Comparison of ENCODE assay signal across 11 cellular contexts in the genomic region with DNA sequence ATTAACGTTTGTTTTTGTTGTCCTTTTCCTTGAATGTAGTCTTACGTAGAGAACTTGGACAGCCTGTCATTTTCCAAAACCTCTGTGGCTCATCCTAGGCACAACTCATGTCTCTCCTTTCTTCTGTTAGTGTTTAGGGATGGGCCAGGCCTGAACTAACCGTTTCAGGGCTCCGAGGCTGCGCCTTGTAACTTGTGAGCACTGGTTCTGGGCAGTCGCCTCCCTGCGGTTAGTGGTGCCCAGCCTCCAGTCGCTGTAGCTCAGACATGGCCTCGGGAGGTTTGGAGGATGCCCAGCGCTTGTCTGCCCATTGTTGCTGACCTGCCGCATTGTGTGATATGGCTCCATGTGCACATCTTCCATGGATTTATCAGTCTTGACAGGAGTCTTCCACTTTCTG. TPM values are rescaled to one million over a fixed set of nuclear protein-coding genes. Genes with fewer than 3 reads are reported as not detected.
DNase-seq lines count a peak whose midpoint lies in the region; ATAC-seq lines count a peak whose summit lies in the region.
"Had no signal": no experiment of that assay in that cellular context is flagged by ENCODE, and none has a peak within 500 bp of the region (broad histone marks: within the 10 kb centered on the region; RNA-seq: fewer than 3 reads in every experiment).

No MANE protein-coding gene starts in this region.

- ATAC-seq in activated naive CD8-positive, alpha-beta T cell treated with anti-CD3 and anti-CD28 coated beads, Interleukin-2, amount 10 ng/mL, durations not matched to agents 7 days and 5 days (ENCODE audit: low read depth), result no peak
- ATAC-seq in right cardiac atrium, result peak; percentile 49 to 53
- no peak for ATAC-seq in stimulated activated naive CD8-positive, alpha-beta T cell treated with anti-CD3 and anti-CD28 coated beads, Interleukin-15, amount 100 ng/mL, for 72 hours
- no peak for ATAC-seq in HG03139 (IDR thresholded peaks at IDR 0.05; ENCODE audit: unreplicated experiment)

- no peaks in the 10 kb centered on the region for H3K9me3 ChIP-seq in right cardiac atrium (ENCODE audit: control insufficient read depth, low read length)

- peak overlapping the region; percentile 79 for H3K27ac Mint-ChIP-seq in T-helper 2 cell treated with Interferon-gamma antibody and Interleukin-4, amounts not matched to agents 5 μg/mL and 100 μg/mL, for 36 hours
- H3K27ac Mint-ChIP-seq in activated naive CD8-positive, alpha-beta T cell treated with anti-CD3 and anti-CD28 coated beads, Interleukin-2, amount 10 ng/mL, durations not matched to agents 7 days and 5 days, result peak overlapping the region; percentile 87
- H3K27ac Mint-ChIP-seq in stimulated activated naive CD8-positive, alpha-beta T cell treated with anti-CD3 and anti-CD28 coated beads, Interleukin-15, amount 100 ng/mL, for 72 hours, result peak overlapping the region; percentile 63 to 95

- intact Hi-C loops in right cardiac atrium (cut with DNase I), result loop anchor here in 1 of 4 donors (5.0 kb wide), 1 partner anchor 58 kb away; no protein-coding TSS in a partner anchor

- H3K27ac ChIP-seq in right cardiac atrium (ENCODE audit: low read length), result peak overlapping the region; percentile 19

- WGBS in right cardiac atrium, result 61% methylated on average over 11 of the region's 11 CpGs

- H3K4me1 ChIP-seq in right cardiac atrium (ENCODE audit: control insufficient read depth, insufficient read depth, low read length), result peaks cover 2% of the 10 kb centered on the region

- peaks cover 29% of the 10 kb centered on the region for H3K36me3 Mint-ChIP-seq in T-helper 2 cell treated with Interferon-gamma antibody and Interleukin-4, amounts not matched to agents 5 μg/mL and 100 μg/mL, for 36 hours (ENCODE audit: low read depth)
- peaks cover 24% of the 10 kb centered on the region for H3K36me3 Mint-ChIP-seq in activated naive CD8-positive, alpha-beta T cell treated with anti-CD3 and anti-CD28 coated beads, Interleukin-2, amount 10 ng/mL, durations not matched to agents 7 days and 5 days

- H3K27me3 ChIP-seq in right cardiac atrium (ENCODE audit: control insufficient read depth, insufficient read depth), result no peaks in the 10 kb centered on the region

- POLR2A ChIA-PET in activated naive CD8-positive, alpha-beta T cell treated with anti-CD3 and anti-CD28 coated beads, Interleukin-2, amount 10 ng/mL, durations not matched to agents 7 days and 5 days (lab: Charles Lee), result interaction anchor here (0.7 to 2.5 kb wide), 4 partner anchors 10 to 33 kb away, joined by 3 to 13 read pairs (median 7); a partner anchor contains a TSS

- H3K27me3 Mint-ChIP-seq in T-helper 2 cell treated with Interferon-gamma antibody and Interleukin-4, amounts not matched to agents 5 μg/mL and 100 μg/mL, for 36 hours (ENCODE audit: low read depth), result no peaks in the 10 kb centered on the region
- H3K27me3 Mint-ChIP-seq in activated naive CD8-positive, alpha-beta T cell treated with anti-CD3 and anti-CD28 coated beads, Interleukin-2, amount 10 ng/mL, durations not matched to agents 7 days and 5 days, result no peaks in the 10 kb centered on the region
- H3K27me3 Mint-ChIP-seq in stimulated activated naive CD8-positive, alpha-beta T cell treated with anti-CD3 and anti-CD28 coated beads, Interleukin-15, amount 100 ng/mL, for 72 hours, result no peaks in the 10 kb centered on the region

- DNase-seq in T-helper 2 cell treated with Interferon-gamma antibody and Interleukin-4, amounts not matched to agents 5 μg/mL and 100 μg/mL, for 36 hours (ENCODE audit: low spot score), result no peak
- no peak for DNase-seq in T-helper 2 cell
- DNase-seq in activated naive CD8-positive, alpha-beta T cell treated with anti-CD3 and anti-CD28 coated beads, Interleukin-2, amount 10 ng/mL, durations not matched to agents 7 days and 5 days, result no peak
- peak; percentile 40 to 79 (median 57) for DNase-seq in right cardiac atrium
- no peak for DNase-seq in stimulated activated naive CD8-positive, alpha-beta T cell treated with anti-CD3 and anti-CD28 coated beads, Interleukin-15, amount 100 ng/mL, for 72 hours
- no peak for DNase-seq in NCI-H1436 (lab: John Stamatoyannopoulos, UW)
- no peak for DNase-seq in HUDEP-2 (lab: John Stamatoyannopoulos, UW; ENCODE audit: unreplicated experiment in 76 of 76)
- DNase-seq: NCI-H187 treated with DMSO at 0.1 percent for 48 hours; stimulated activated CD4-positive, alpha-beta T cell treated with anti-CD3 and anti-CD28 coated beads, Interleukin-4, amount 100 ng/mL, for 24 hours; trophoblast cell had no signal

- H3K4me3 Mint-ChIP-seq in T-helper 2 cell treated with Interferon-gamma antibody and Interleukin-4, amounts not matched to agents 5 μg/mL and 100 μg/mL, for 36 hours, result peak overlapping the region; percentile 77
- H3K4me3 Mint-ChIP-seq in activated naive CD8-positive, alpha-beta T cell treated with anti-CD3 and anti-CD28 coated beads, Interleukin-2, amount 10 ng/mL, durations not matched to agents 7 days and 5 days, result peak overlapping the region; percentile 70
- peak overlapping the region; percentile 81 to 83 for H3K4me3 Mint-ChIP-seq in stimulated activated naive CD8-positive, alpha-beta T cell treated with anti-CD3 and anti-CD28 coated beads, Interleukin-15, amount 100 ng/mL, for 72 hours

- H3K4me1 Mint-ChIP-seq in T-helper 2 cell treated with Interferon-gamma antibody and Interleukin-4, amounts not matched to agents 5 μg/mL and 100 μg/mL, for 36 hours (ENCODE audit: low read depth), result peaks cover 75% of the 10 kb centered on the region
- H3K4me1 Mint-ChIP-seq in activated naive CD8-positive, alpha-beta T cell treated with anti-CD3 and anti-CD28 coated beads, Interleukin-2, amount 10 ng/mL, durations not matched to agents 7 days and 5 days, result peaks cover 73% of the 10 kb centered on the region
- H3K4me1 Mint-ChIP-seq in stimulated activated naive CD8-positive, alpha-beta T cell treated with anti-CD3 and anti-CD28 coated beads, Interleukin-15, amount 100 ng/mL, for 72 hours, result peaks cover 96% of the 10 kb centered on the region

- H3K9me3 Mint-ChIP-seq in T-helper 2 cell treated with Interferon-gamma antibody and Interleukin-4, amounts not matched to agents 5 μg/mL and 100 μg/mL, for 36 hours, result no peaks in the 10 kb centered on the region
- no peaks in the 10 kb centered on the region for H3K9me3 Mint-ChIP-seq in activated naive CD8-positive, alpha-beta T cell treated with anti-CD3 and anti-CD28 coated beads, Interleukin-2, amount 10 ng/mL, durations not matched to agents 7 days and 5 days
- no peaks in the 10 kb centered on the region for H3K9me3 Mint-ChIP-seq in stimulated activated naive CD8-positive, alpha-beta T cell treated with anti-CD3 and anti-CD28 coated beads, Interleukin-15, amount 100 ng/mL, for 72 hours

- no peak overlapping the region for H3K4me3 ChIP-seq in right cardiac atrium (ENCODE audit: low read length)

RNA-seq across cellular contexts. Expression of a gene that starts 32.8 kb away (rescaled TPM):
- 10 to 100 TPM; 51.8 to 57.2 TPM for total RNA-seq in activated naive CD8-positive, alpha-beta T cell treated with anti-CD3 and anti-CD28 coated beads, Interleukin-2, amount 10 ng/mL, durations not matched to agents 7 days and 5 days
- total RNA-seq in right cardiac atrium, result 10 to 100 TPM in 3 of 4 donors, 1 to 10 TPM in 1; 9.0 to 13.3 (median 11.3) TPM
- polyA plus RNA-seq in right cardiac atrium, result 4.6 TPM

Comparison
In these comparisons a context has a peak if more than half of its experiments do, and no peak if none do; other contexts are left out.
1. DNase-seq: peak in right cardiac atrium (3 of 3); none in T-helper 2 cell treated with Interferon-gamma antibody and Interleukin-4, amounts not matched to agents 5 μg/mL and 100 μg/mL, for 36 hours (single experiment), T-helper 2 cell (0 of 5), activated naive CD8-positive, alpha-beta T cell treated with anti-CD3 and anti-CD28 coated beads, Interleukin-2, amount 10 ng/mL, durations not matched to agents 7 days and 5 days (single experiment), stimulated activated naive CD8-positive, alpha-beta T cell treated with anti-CD3 and anti-CD28 coated beads, Interleukin-15, amount 100 ng/mL, for 72 hours (0 of 2), NCI-H1436 (single experiment) and HUDEP-2 (0 of 76).
2. ATAC-seq: peak in right cardiac atrium (2 of 2); none in activated naive CD8-positive, alpha-beta T cell treated with anti-CD3 and anti-CD28 coated beads, Interleukin-2, amount 10 ng/mL, durations not matched to agents 7 days and 5 days (single experiment), stimulated activated naive CD8-positive, alpha-beta T cell treated with anti-CD3 and anti-CD28 coated beads, Interleukin-15, amount 100 ng/mL, for 72 hours (single experiment) and HG03139 (single experiment).
3. Peak in every context shown above with its lines, with median percentiles within 50 percentile points of each other: H3K27ac Mint-ChIP-seq and H3K4me3 Mint-ChIP-seq.